In genomic region chr16:67451061-67451703, GRCh38 we compare ENCODE assay signal across 28 cellular contexts. TPM values are rescaled to one million over a fixed set of nuclear protein-coding genes. Genes with fewer than 3 reads are reported as not detected.
DNase-seq lines count a peak whose midpoint lies in the region; TF ChIP-seq lines count a peak whose summit lies in the region.
"Had no signal": no experiment of that assay in that cellular context is flagged by ENCODE, and none has a peak within 500 bp of the region (broad histone marks: within the 10 kb centered on the region; RNA-seq: fewer than 3 reads in every experiment).

No MANE protein-coding gene starts in this region.

- POLR2A ChIA-PET in activated CD4-positive, alpha-beta memory T cell treated with anti-CD3 and anti-CD28 coated beads, Interleukin-2, amount 10 ng/mL, durations not matched to agents 7 days and 5 days (lab: Charles Lee), result interaction anchor here (0.9 kb wide), 1 partner anchor 13 kb away, joined by 3 read pairs; no protein-coding TSS in a partner anchor

- H3K9me3 Mint-ChIP-seq in endodermal cell, result no peaks in the 10 kb centered on the region
- H3K9me3 Mint-ChIP-seq in activated CD4-positive, alpha-beta memory T cell treated with anti-CD3 and anti-CD28 coated beads, Interleukin-2, amount 10 ng/mL, durations not matched to agents 7 days and 5 days, result no peaks in the 10 kb centered on the region
- H3K9me3 Mint-ChIP-seq: activated CD4-positive, alpha-beta memory T cell treated with anti-CD3 and anti-CD28 coated beads for 36 hours; activated T-cell treated with anti-CD3 and anti-CD28 coated beads, Interleukin-2, amount 50 U/mL, for 72 hours; dendritic cell treated with granulocyte-macrophage colony-stimulating factor and Interleukin-4, amounts not matched to agents 40 ng/mL and 50 ng/mL, for 4 days; H9; stimulated activated naive CD8-positive, alpha-beta T cell treated with anti-CD3 and anti-CD28 coated beads, Interleukin-15, Interleukin-2, amounts not matched to agents 100 ng/mL and 50 ng/mL, for 24 hours; T-helper 1 cell treated with Interleukin-12 subunit alpha and Interleukin-12 subunit beta and Interleukin-4 antibody, amounts not matched to agents 30 μg/mL and 1 μg/mL, for 36 hours had no signal

- no peaks in the 10 kb centered on the region for H3K27me3 ChIP-seq in endodermal cell (ENCODE audit: control insufficient read depth, insufficient read depth, low read length, poor library complexity, severe bottlenecking)
- no peaks in the 10 kb centered on the region for H3K27me3 ChIP-seq in mucosa of stomach (ENCODE audit: control insufficient read depth, insufficient read depth, low read length)
- no peaks in the 10 kb centered on the region for H3K27me3 ChIP-seq in suprapubic skin

- H3K27ac ChIP-seq in endodermal cell (ENCODE audit: low read depth, low read length), result no peak overlapping the region
- peak overlapping the region; percentile 32 for H3K27ac ChIP-seq in suprapubic skin
- H3K27ac ChIP-seq: epithelial cell of prostate had no signal

- H3K4me1 Mint-ChIP-seq in endodermal cell, result no peaks in the 10 kb centered on the region
- H3K4me1 Mint-ChIP-seq in activated CD4-positive, alpha-beta memory T cell treated with anti-CD3 and anti-CD28 coated beads, Interleukin-2, amount 10 ng/mL, durations not matched to agents 7 days and 5 days, result peaks cover 10% of the 10 kb centered on the region

- H3K36me3 ChIP-seq in endodermal cell (ENCODE audit: control insufficient read depth, insufficient read depth, low read length) (peaks cover 30% of the 10 kb centered on the region), mucosa of stomach (ENCODE audit: control insufficient read depth, insufficient read depth, low read length) (peaks cover 8% of the 10 kb centered on the region), suprapubic skin (peaks cover 59% of the 10 kb centered on the region)

- TF ChIP-seq EP300 in suprapubic skin (IDR thresholded peaks at IDR 0.05), result no peak

- no peak for TF ChIP-seq CTCF in endodermal cell (conservative IDR thresholded peaks at IDR 0.05)
- TF ChIP-seq CTCF in suprapubic skin (IDR thresholded peaks at IDR 0.05), result no peak

- DNase-seq in NCI-H2029 (lab: John Stamatoyannopoulos, UW) (peak; percentile 57), NCI-H2029 treated with DMSO at 0.1 percent for 48 hours (lab: John Stamatoyannopoulos, UW) (no peak), endodermal cell (no peak), suprapubic skin (ENCODE audit: low spot score in 2 of 2) (no peak), NCI-H345 (lab: John Stamatoyannopoulos, UW) (no peak), NCI-H2107 treated with DMSO at 0.1 percent for 48 hours (lab: John Stamatoyannopoulos, UW; ENCODE audit: unreplicated experiment) (no peak)
- no peak for DNase-seq in activated CD4-positive, alpha-beta memory T cell treated with anti-CD3 and anti-CD28 coated beads, Interleukin-2, amount 10 ng/mL, durations not matched to agents 7 days and 5 days
- DNase-seq: activated CD4-positive, alpha-beta memory T cell treated with anti-CD3 and anti-CD28 coated beads for 36 hours; activated T-cell treated with anti-CD3 and anti-CD28 coated beads, Interleukin-2, amount 50 U/mL, for 72 hours; GDM1; H9; NCI-H1417 treated with DMSO at 0.1 percent for 48 hours; NCI-H2171 treated with DMSO at 0.1 percent for 48 hours; NCI-H69; SIG-M5; stimulated activated CD4-positive, alpha-beta T cell treated with anti-CD3 and anti-CD28 coated beads, Interleukin-2, amount 100 ng/mL, for 24 hours had no signal

- CTCF ChIA-PET in activated CD4-positive, alpha-beta memory T cell treated with anti-CD3 and anti-CD28 coated beads, Interleukin-2, amount 10 ng/mL, durations not matched to agents 7 days and 5 days (lab: Charles Lee), result interaction anchor here (1.0 to 1.4 kb wide), 5 partner anchors 15 to 77 kb away, joined by 3 to 5 read pairs (median 4); partner anchors contain the start of gene ATP6V0D1

- no peak for TF ChIP-seq POLR2A in suprapubic skin (IDR thresholded peaks at IDR 0.05)

- H3K9ac ChIP-seq in endodermal cell (ENCODE audit: extremely low read depth, low read length, poor library complexity, severe bottlenecking) (no peak overlapping the region), mucosa of stomach (ENCODE audit: low read length) (peak overlapping the region; percentile 38)

- no peak overlapping the region for H3K4me3 ChIP-seq in endodermal cell (ENCODE audit: low read length)
- H3K4me3 ChIP-seq in mucosa of stomach (ENCODE audit: low read length), result no peak overlapping the region
- no peak overlapping the region for H3K4me3 ChIP-seq in suprapubic skin

- peak overlapping the region; percentile 72 for H3K27ac Mint-ChIP-seq in endodermal cell
- H3K27ac Mint-ChIP-seq in activated CD4-positive, alpha-beta memory T cell treated with anti-CD3 and anti-CD28 coated beads, Interleukin-2, amount 10 ng/mL, durations not matched to agents 7 days and 5 days, result no peak overlapping the region
- H3K27ac Mint-ChIP-seq: activated CD4-positive, alpha-beta memory T cell treated with anti-CD3 and anti-CD28 coated beads for 36 hours; activated T-cell treated with anti-CD3 and anti-CD28 coated beads, Interleukin-2, amount 50 U/mL, for 72 hours; stimulated activated naive CD8-positive, alpha-beta T cell treated with anti-CD3 and anti-CD28 coated beads, Interleukin-15, Interleukin-2, amounts not matched to agents 100 ng/mL and 50 ng/mL, for 24 hours; T-helper 1 cell treated with Interleukin-12 subunit alpha and Interleukin-12 subunit beta and Interleukin-4 antibody, amounts not matched to agents 30 μg/mL and 1 μg/mL, for 36 hours had no signal

- H3K9me3 ChIP-seq in endodermal cell (ENCODE audit: control insufficient read depth, low read length) (no peaks in the 10 kb centered on the region), mucosa of stomach (ENCODE audit: control insufficient read depth, low read length) (no peaks in the 10 kb centered on the region), suprapubic skin (no peaks in the 10 kb centered on the region)

- H3K4me3 Mint-ChIP-seq in endodermal cell, result no peak overlapping the region
- no peak overlapping the region for H3K4me3 Mint-ChIP-seq in activated CD4-positive, alpha-beta memory T cell treated with anti-CD3 and anti-CD28 coated beads, Interleukin-2, amount 10 ng/mL, durations not matched to agents 7 days and 5 days
- H3K4me3 Mint-ChIP-seq: activated CD4-positive, alpha-beta memory T cell treated with anti-CD3 and anti-CD28 coated beads for 36 hours; activated T-cell treated with anti-CD3 and anti-CD28 coated beads, Interleukin-2, amount 50 U/mL, for 72 hours; CD14-positive monocyte; dendritic cell treated with granulocyte-macrophage colony-stimulating factor and Interleukin-4, amounts not matched to agents 40 ng/mL and 50 ng/mL, for 4 days; H9; stimulated activated naive CD8-positive, alpha-beta T cell treated with anti-CD3 and anti-CD28 coated beads, Interleukin-15, Interleukin-2, amounts not matched to agents 100 ng/mL and 50 ng/mL, for 24 hours; T-helper 1 cell treated with Interleukin-12 subunit alpha and Interleukin-12 subunit beta and Interleukin-4 antibody, amounts not matched to agents 30 μg/mL and 1 μg/mL, for 36 hours had no signal

- no peaks in the 10 kb centered on the region for H3K4me1 ChIP-seq in endodermal cell (ENCODE audit: control insufficient read depth, insufficient read depth, low read length)
- H3K4me1 ChIP-seq in mucosa of stomach (ENCODE audit: control insufficient read depth, insufficient read depth, low read length), result peaks cover 80% of the 10 kb centered on the region
- peaks cover 53% of the 10 kb centered on the region for H3K4me1 ChIP-seq in suprapubic skin

- no peaks in the 10 kb centered on the region for H3K27me3 Mint-ChIP-seq in endodermal cell (ENCODE audit: insufficient read depth)
- H3K27me3 Mint-ChIP-seq in activated CD4-positive, alpha-beta memory T cell treated with anti-CD3 and anti-CD28 coated beads, Interleukin-2, amount 10 ng/mL, durations not matched to agents 7 days and 5 days, result no peaks in the 10 kb centered on the region
- H3K27me3 Mint-ChIP-seq: activated CD4-positive, alpha-beta memory T cell treated with anti-CD3 and anti-CD28 coated beads for 36 hours; dendritic cell treated with granulocyte-macrophage colony-stimulating factor and Interleukin-4, amounts not matched to agents 40 ng/mL and 50 ng/mL, for 4 days; stimulated activated naive CD8-positive, alpha-beta T cell treated with anti-CD3 and anti-CD28 coated beads, Interleukin-15, Interleukin-2, amounts not matched to agents 100 ng/mL and 50 ng/mL, for 24 hours had no signal

- peaks cover 28% of the 10 kb centered on the region for H3K36me3 Mint-ChIP-seq in endodermal cell (ENCODE audit: low read depth)
- peaks cover 8% of the 10 kb centered on the region for H3K36me3 Mint-ChIP-seq in activated CD4-positive, alpha-beta memory T cell treated with anti-CD3 and anti-CD28 coated beads, Interleukin-2, amount 10 ng/mL, durations not matched to agents 7 days and 5 days (ENCODE audit: low read depth)

- WGBS in endodermal cell (ENCODE audit: insufficient coverage in 1 of 2, insufficient read length in 1 of 2), 2 experiments, result 93 to 100% methylated on average over 5 to 12 of the region's 12 CpGs
- WGBS in suprapubic skin, result 77% methylated on average over 12 of the region's 12 CpGs

RNA-seq across cellular contexts. Expression of gene HSD11B2, which starts 20.3 kb away (rescaled TPM):
- 10 to 100 TPM; 10.4 to 14.7 TPM for total RNA-seq in endodermal cell
- 11.9 TPM for polyA plus RNA-seq in endodermal cell (2013, experiment 1 of 2)
- 8.4 TPM for polyA plus RNA-seq in endodermal cell (2013, experiment 2 of 2)
- total RNA-seq in suprapubic skin, result 100 to 1,000 TPM in 1 of 4 donors, 10 to 100 TPM in 3; 45.6 to 164 (median 69.1) TPM
- total RNA-seq in activated CD4-positive, alpha-beta memory T cell treated with anti-CD3 and anti-CD28 coated beads, Interleukin-2, amount 10 ng/mL, durations not matched to agents 7 days and 5 days, result not detected
- total RNA-seq: A172 had no signal
- polyA plus RNA-seq: CD14-positive monocyte had no signal

RNA-seq across cellular contexts. Expression of gene ATP6V0D1, which starts 29.8 kb away (rescaled TPM):
- total RNA-seq in endodermal cell, result 10 to 100 TPM; 56.0 to 58.3 TPM
- polyA plus RNA-seq in endodermal cell (2013, experiment 1 of 2), result 55.7 TPM
- polyA plus RNA-seq in endodermal cell (2013, experiment 2 of 2), result 51.4 TPM
- total RNA-seq in suprapubic skin, result 100 to 1,000 TPM in 3 of 4 donors, 10 to 100 TPM in 1; 90.0 to 134 (median 110) TPM
- 10 to 100 TPM; 52.8 to 59.5 TPM for total RNA-seq in activated CD4-positive, alpha-beta memory T cell treated with anti-CD3 and anti-CD28 coated beads, Interleukin-2, amount 10 ng/mL, durations not matched to agents 7 days and 5 days

RNA-seq across cellular contexts. Expression of gene AGRP, which starts 32.2 kb away (rescaled TPM):
- total RNA-seq in endodermal cell, result not detected
- polyA plus RNA-seq in endodermal cell (2013, experiment 1 of 2), result not detected
- not detected for polyA plus RNA-seq in endodermal cell (2013, experiment 2 of 2)
- total RNA-seq in suprapubic skin, result not detected
- not detected for total RNA-seq in activated CD4-positive, alpha-beta memory T cell treated with anti-CD3 and anti-CD28 coated beads, Interleukin-2, amount 10 ng/mL, durations not matched to agents 7 days and 5 days
- total RNA-seq: A172; activated CD4-positive, alpha-beta memory T cell treated with anti-CD3 and anti-CD28 coated beads for 36 hours; activated T-cell treated with anti-CD3 and anti-CD28 coated beads, Interleukin-2, amount 50 U/mL, for 72 hours; frontal cortex; H9; kidney epithelial cell; mucosa of gallbladder; omental fat pad; urinary bladder had no signal
- polyA plus RNA-seq: urinary bladder had no signal

RNA-seq across cellular contexts. Expression of gene ZDHHC1, which starts 34.9 kb away (rescaled TPM):
- total RNA-seq in endodermal cell (10 to 100 TPM in 1 of 2 donors, 1 to 10 TPM in 1; 8.4 to 10.6 TPM), suprapubic skin (10 to 100 TPM; 14.0 to 31.0 (median 23.8) TPM)
- 7.8 TPM for polyA plus RNA-seq in endodermal cell (2013, experiment 1 of 2)
- polyA plus RNA-seq in endodermal cell (2013, experiment 2 of 2), result 6.0 TPM
- total RNA-seq in activated CD4-positive, alpha-beta memory T cell treated with anti-CD3 and anti-CD28 coated beads, Interleukin-2, amount 10 ng/mL, durations not matched to agents 7 days and 5 days, result under 1 TPM; 0.23 to 0.45 TPM

RNA-seq across cellular contexts. Expression of gene TPPP3, which starts 57.9 kb away (rescaled TPM):
- total RNA-seq in endodermal cell, result under 1 TPM; 0.64 to 0.73 TPM
- 29.7 TPM for polyA plus RNA-seq in endodermal cell (2013, experiment 1 of 2)
- 19.5 TPM for polyA plus RNA-seq in endodermal cell (2013, experiment 2 of 2)
- total RNA-seq in suprapubic skin, result 100 to 1,000 TPM in 3 of 4 donors, 10 to 100 TPM in 1; 47.6 to 182 (median 121) TPM
- total RNA-seq in activated CD4-positive, alpha-beta memory T cell treated with anti-CD3 and anti-CD28 coated beads, Interleukin-2, amount 10 ng/mL, durations not matched to agents 7 days and 5 days, result not detected
- total RNA-seq: activated CD4-positive, alpha-beta memory T cell treated with anti-CD3 and anti-CD28 coated beads for 36 hours had no signal

Comparison
In these comparisons a context has a peak if more than half of its experiments do, and no peak if none do; other contexts are left out.
1. RNA of gene HSD11B2, which starts 20.3 kb away (total RNA-seq): 45.6 to 164 TPM in suprapubic skin and 10.4 to 14.7 TPM in endodermal cell; not detected in activated CD4-positive, alpha-beta memory T cell treated with anti-CD3 and anti-CD28 coated beads, Interleukin-2, amount 10 ng/mL, durations not matched to agents 7 days and 5 days; every median in the first group is over 10 times any median in the second.